Comparison of ENCODE assay signal across 19 cellular contexts in the genomic region with DNA sequence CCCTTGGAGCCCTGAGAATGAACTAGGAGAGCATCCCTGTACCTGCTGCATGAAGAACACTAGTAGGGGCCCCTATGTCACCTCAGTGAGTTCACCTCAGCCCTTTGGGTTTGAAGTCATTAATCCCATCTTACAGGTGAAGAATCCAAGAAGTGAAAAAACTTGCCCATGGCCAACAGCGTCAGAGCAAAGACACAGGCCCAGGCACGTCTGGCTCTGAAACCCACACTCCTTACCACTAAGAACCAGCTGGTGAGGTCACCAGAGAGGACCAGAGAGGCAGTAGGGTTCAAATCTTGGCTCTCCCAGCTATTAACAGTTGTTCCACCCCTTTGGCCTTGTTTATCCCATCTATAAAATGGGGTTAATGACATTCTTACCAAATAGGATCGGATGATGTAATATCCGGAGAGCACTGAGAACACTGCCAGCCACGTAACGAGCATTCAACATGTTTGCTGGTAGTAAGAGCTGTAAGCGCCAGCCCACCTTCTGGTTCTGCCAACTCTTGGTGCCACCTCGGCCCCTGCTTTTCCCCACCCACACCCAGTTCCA. TPM values are rescaled to one million over a fixed set of nuclear protein-coding genes. Genes with fewer than 3 reads are reported as not detected.
DNase-seq lines count a peak whose midpoint lies in the region; ATAC-seq, FAIRE-seq and TF ChIP-seq lines count a peak whose summit lies in the region.
"Had no signal": no experiment of that assay in that cellular context is flagged by ENCODE, and none has a peak within 500 bp of the region (broad histone marks: within the 10 kb centered on the region; RNA-seq: fewer than 3 reads in every experiment).

No MANE protein-coding gene starts in this region.

- peak overlapping the region; percentile 26 for H3K27ac Mint-ChIP-seq in activated CD4-positive, alpha-beta T cell treated with anti-CD3 and anti-CD28 coated beads, Interleukin-2, amount 10 ng/mL, durations not matched to agents 7 days and 5 days
- H3K27ac Mint-ChIP-seq: CD4-positive, alpha-beta T cell had no signal

- H4K5ac ChIP-seq in H1 (ENCODE audit: insufficient read length, low read depth, low read length) = no peak overlapping the region

- no peak overlapping the region for H4K8ac ChIP-seq in H1 (ENCODE audit: extremely low read depth, insufficient read depth, low read length)

- in situ Hi-C loops in HepG2 (cut with HindIII; ENCODE audit: extremely low pct_ligation_motif_present, low pct_unique_long_range_greater_than_20kb) = loop anchor here (5.0 to 10.0 kb wide), 3 partner anchors 63 to 1470 kb away; no protein-coding TSS in a partner anchor

- peaks cover 0 to 4% (median 1%) of the 10 kb centered on the region in 4 experiments; a peak in 5 of 7 replicates for H3K4me1 ChIP-seq in H1 (replicated peaks in 1 of 4; ENCODE audit: control insufficient read depth in 3 of 4, insufficient read depth in 4 of 4, low read length in 3 of 4)
- H3K4me1 ChIP-seq in HepG2 (ENCODE audit: insufficient read depth, low read length) = peaks cover 11% of the 10 kb centered on the region
- H3K4me1 ChIP-seq in hepatocyte (ENCODE audit: insufficient read depth) = peaks cover 3% of the 10 kb centered on the region
- H3K4me1 ChIP-seq: Caco-2 had no signal

- CTCF ChIA-PET in activated CD4-positive, alpha-beta T cell treated with anti-CD3 and anti-CD28 coated beads, Interleukin-2, amount 10 ng/mL, durations not matched to agents 7 days and 5 days (lab: Charles Lee) = no interaction called here
- CTCF ChIA-PET in H1 (lab: Charles Lee; ENCODE audit: partially characterized antibody) (interaction anchor here (0.9 to 55.1 kb wide), 9 partner anchors 22 to 866 kb away, joined by 3 to 1640 read pairs (median 4); a partner anchor contains a TSS), HepG2 (lab: Yijun Ruan, JAX; ENCODE audit: low intra/inter-chr PET ratio, low total read pairs) (no interaction called here)

- H3K56ac ChIP-seq in H1 (replicated peaks; ENCODE audit: insufficient read length, low read depth, low read length) = no peak overlapping the region

- no peak overlapping the region for H3K4me3 ChIP-seq in H1 (ENCODE audit: extremely low read depth in 1 of 4, insufficient read depth in 2 of 4, low read depth in 3 of 4, low read length in 4 of 4)
- no peak overlapping the region for H3K4me3 ChIP-seq in HepG2 (replicated peaks in 1 of 3; ENCODE audit: insufficient read depth in 1 of 3, low read depth in 2 of 3, low read length in 3 of 3)
- H3K4me3 ChIP-seq in hepatocyte = no peak overlapping the region
- H3K4me3 ChIP-seq: A549, HAP-1 had no signal

- no peaks in the 10 kb centered on the region for H3K9me2 ChIP-seq in hepatocyte (replicated peaks; ENCODE audit: insufficient read depth)

- H2BK12ac ChIP-seq in H1 (ENCODE audit: low read depth, low read length) = no peak overlapping the region

- H3K36me3 ChIP-seq in H1 (ENCODE audit: control insufficient read depth in 2 of 4, insufficient read depth in 4 of 4, low read length in 3 of 4) (no peaks in the 10 kb centered on the region), HepG2 (replicated peaks in 1 of 2; ENCODE audit: control insufficient read depth in 1 of 2, insufficient read depth in 2 of 2, low read length in 2 of 2) (no peaks in the 10 kb centered on the region), hepatocyte (replicated peaks; ENCODE audit: insufficient read depth, low read depth) (no peaks in the 10 kb centered on the region)
- H3K36me3 ChIP-seq: HAP-1 had no signal

- no peak overlapping the region for H3K18ac ChIP-seq in H1 (ENCODE audit: extremely low read depth, low read length)

- TF ChIP-seq CTCF in H1 (IDR thresholded peaks at IDR 0.05; ENCODE audit: control extremely low read depth in 1 of 3, insufficient read depth in 1 of 3, low read depth in 1 of 3, low read length in 3 of 3) (no peak), HepG2 (CRISPR knock-in tag; IDR thresholded peaks at IDR 0.05) (no peak), hepatocyte (IDR thresholded peaks at IDR 0.05; ENCODE audit: poor library complexity) (no peak)

- H3K4me1 Mint-ChIP-seq in activated CD4-positive, alpha-beta T cell treated with anti-CD3 and anti-CD28 coated beads, Interleukin-2, amount 10 ng/mL, durations not matched to agents 7 days and 5 days = peaks cover 17% of the 10 kb centered on the region

- H2AK5ac ChIP-seq in H1 (ENCODE audit: low read depth, low read length) = no peak overlapping the region

- no peaks in the 10 kb centered on the region for H3K79me1 ChIP-seq in H1 (ENCODE audit: low read depth, low read length)

- H3K4ac ChIP-seq in H1 (replicated peaks; ENCODE audit: insufficient read length, low read depth, low read length) = no peak overlapping the region

- H2AFZ ChIP-seq in H1 (ENCODE audit: low read length) = no peak overlapping the region
- H2AFZ ChIP-seq in HepG2 (ENCODE audit: low read length) = no peak overlapping the region
- H2AFZ ChIP-seq in hepatocyte = no peak overlapping the region

- H2BK15ac ChIP-seq in H1 (ENCODE audit: low read length) = no peak overlapping the region

- peaks cover 10% of the 10 kb centered on the region; the same call in 1 of the 2 replicates for H3K23me2 ChIP-seq in H1 (ENCODE audit: low read depth, low read length)

- no peak for FAIRE-seq in H1 (lab: Jason Lieb, UNC)
- no peak for FAIRE-seq in HepG2 (lab: Jason Lieb, UNC)
- FAIRE-seq: A549, D721Med, HTR-8/SVneo had no signal

- TF ChIP-seq POLR2A in H1 (IDR thresholded peaks at IDR 0.05; ENCODE audit: control extremely low read depth in 1 of 2, low read depth in 2 of 2, low read length in 2 of 2) (no peak), HepG2 (IDR thresholded peaks at IDR 0.05; ENCODE audit: insufficient read depth in 1 of 2, low read depth in 2 of 2, low read length in 2 of 2) (no peak)

- H4K91ac ChIP-seq in H1 (replicated peaks; ENCODE audit: insufficient read length, low read length) = no peak overlapping the region

- H2BK20ac ChIP-seq in H1 (ENCODE audit: low read length) = no peak overlapping the region

- no peak overlapping the region for H3K9ac ChIP-seq in H1 (replicated peaks in 1 of 4; ENCODE audit: extremely low read depth in 1 of 4, low read depth in 3 of 4, low read length in 3 of 4)
- H3K9ac ChIP-seq in HepG2 (ENCODE audit: insufficient read depth, low read depth, low read length) = no peak overlapping the region

- no peaks in the 10 kb centered on the region for H3K36me3 Mint-ChIP-seq in activated CD4-positive, alpha-beta T cell treated with anti-CD3 and anti-CD28 coated beads, Interleukin-2, amount 10 ng/mL, durations not matched to agents 7 days and 5 days (ENCODE audit: low read depth)
- H3K36me3 Mint-ChIP-seq: IgD-negative memory B cell had no signal

- TF ChIP-seq EP300 in H1 (IDR thresholded peaks at IDR 0.05; ENCODE audit: borderline replicate concordance in 1 of 2, low read depth in 2 of 2, low read length in 2 of 2) (no peak), HepG2 (IDR thresholded peaks at IDR 0.05; ENCODE audit: low read depth in 2 of 2, low read length in 2 of 2) (no peak), HepG2 (CRISPR knock-in tag; IDR thresholded peaks at IDR 0.05; ENCODE audit: borderline replicate concordance) (no peak)

- H3K14ac ChIP-seq in H1 (ENCODE audit: insufficient read length) = no peak overlapping the region

- H3K27me3 ChIP-seq in H1 (replicated peaks in 1 of 4; ENCODE audit: control insufficient read depth in 3 of 4, extremely low read depth in 1 of 4, insufficient read depth in 3 of 4, low read length in 3 of 4) = no peaks in the 10 kb centered on the region
- 0 out of 5 replicates have a peak, but pooled peaks cover 0 to 4% of the 10 kb centered on the region in 2 experiments for H3K27me3 ChIP-seq in HepG2 (ENCODE audit: control insufficient read depth in 1 of 2, insufficient read depth in 2 of 2, low read length in 2 of 2)
- no peaks in the 10 kb centered on the region for H3K27me3 ChIP-seq in hepatocyte

- H4K20me1 ChIP-seq in H1 (replicated peaks in 1 of 2; ENCODE audit: control insufficient read depth in 1 of 2, insufficient read depth in 2 of 2, low read length in 2 of 2) = no peaks in the 10 kb centered on the region
- no peaks in the 10 kb centered on the region for H4K20me1 ChIP-seq in HepG2 (ENCODE audit: insufficient read depth, low read length)
- H4K20me1 ChIP-seq in hepatocyte (ENCODE audit: insufficient read depth, poor library complexity, severe bottlenecking) = no peaks in the 10 kb centered on the region

- H3K27me3 Mint-ChIP-seq in activated CD4-positive, alpha-beta T cell treated with anti-CD3 and anti-CD28 coated beads, Interleukin-2, amount 10 ng/mL, durations not matched to agents 7 days and 5 days = no peaks in the 10 kb centered on the region

- BruUV-seq in HepG2 (replicated peaks; lab: Mats Ljungman, UMichigan) = no TSS peak

- TF ChIP-seq RAD21 in H1 (IDR thresholded peaks at IDR 0.05 in 1 of 2, conservative IDR thresholded peaks at IDR 0.05 in 1 of 2; ENCODE audit: low read depth in 2 of 2, low read length in 2 of 2) (no peak), HepG2 (CRISPR knock-in tag; IDR thresholded peaks at IDR 0.05) (no peak)

- WGBS in H1 (ENCODE audit: extremely low coverage in 1 of 2, insufficient coverage in 1 of 2, insufficient read length in 1 of 2, insufficient replicate concordance in 2 of 2, low coverage in 1 of 2, low lambda C conversion rate in 2 of 2, missing lambda C conversion rate in 1 of 2), 2 experiments = 88% methylated on average over 8 of the region's 8 CpGs; no CpG with 5 or more reads in 1 of the 2 experiments
- WGBS in HepG2 (ENCODE audit: low lambda C conversion rate) = 67% methylated on average over 7 of the region's 8 CpGs
- WGBS in hepatocyte (ENCODE audit: low lambda C conversion rate, missing lambda C conversion rate) = 98% methylated on average over 8 of the region's 8 CpGs

- no peak overlapping the region for H3K23ac ChIP-seq in H1 (ENCODE audit: insufficient read length)

- no peak overlapping the region for H3K4me3 Mint-ChIP-seq in activated CD4-positive, alpha-beta T cell treated with anti-CD3 and anti-CD28 coated beads, Interleukin-2, amount 10 ng/mL, durations not matched to agents 7 days and 5 days
- H3K4me3 Mint-ChIP-seq: CD4-positive, alpha-beta T cell had no signal

- peaks cover 9% of the 10 kb centered on the region for H3K9me3 Mint-ChIP-seq in activated CD4-positive, alpha-beta T cell treated with anti-CD3 and anti-CD28 coated beads, Interleukin-2, amount 10 ng/mL, durations not matched to agents 7 days and 5 days

- intact Hi-C loops in HepG2 (cut with micrococcal nuclease; ENCODE audit: unreplicated experiment) = no loop called here

- H3K79me2 ChIP-seq in H1 (ENCODE audit: control insufficient read depth in 1 of 2, insufficient read depth in 2 of 2, low read length in 2 of 2) = no peaks in the 10 kb centered on the region
- no peaks in the 10 kb centered on the region for H3K79me2 ChIP-seq in HepG2 (ENCODE audit: insufficient read depth, low read length)
- peaks cover 1% of the 10 kb centered on the region for H3K79me2 ChIP-seq in hepatocyte

- POLR2A ChIA-PET in activated CD4-positive, alpha-beta T cell treated with anti-CD3 and anti-CD28 coated beads, Interleukin-2, amount 10 ng/mL, durations not matched to agents 7 days and 5 days (lab: Charles Lee) = no interaction called here
- POLR2A ChIA-PET in H1 (lab: Charles Lee; ENCODE audit: partially characterized antibody) = no interaction called here
- POLR2A ChIA-PET in HepG2 (lab: Yijun Ruan, JAX) = no interaction called here

- DNase-seq in activated CD4-positive, alpha-beta T cell treated with anti-CD3 and anti-CD28 coated beads, Interleukin-2, amount 10 ng/mL, durations not matched to agents 7 days and 5 days = no peak
- no peak for DNase-seq in activated CD4-positive, alpha-beta T cell treated with anti-CD3 and anti-CD28 coated beads, Interleukin-2, amount 50 U/mL, for 48 hours
- DNase-seq in H1 (ENCODE audit: low read depth in 1 of 2, low spot score in 2 of 2) = no peak
- DNase-seq in HepG2 (ENCODE audit: low spot score) = no peak
- DNase-seq in mucosa of gallbladder (ENCODE audit: low spot score) = no peak
- DNase-seq in hepatocyte (ENCODE audit: low spot score) = no peak
- DNase-seq: AML-193; Caco-2; CD4-positive, alpha-beta T cell; GF-D8; KG1 had no signal

- H3K4me2 ChIP-seq in H1 (ENCODE audit: insufficient read depth in 1 of 2, low read depth in 2 of 2, low read length in 2 of 2) (no peak overlapping the region), HepG2 (ENCODE audit: low read depth, low read length) (no peak overlapping the region), hepatocyte (no peak overlapping the region)
- H3K4me2 ChIP-seq: A549 had no signal

- H3K27ac ChIP-seq in H1 (ENCODE audit: low read depth, low read length) = no peak overlapping the region
- H3K27ac ChIP-seq in HepG2 (ENCODE audit: extremely low read length, insufficient read depth, low read length) = no peak overlapping the region
- H3K27ac ChIP-seq in hepatocyte = no peak overlapping the region
- H3K27ac ChIP-seq: 22Rv1, A549, C4-2B had no signal

- peaks cover 10 to 11% of the 10 kb centered on the region in 2 experiments for H3K9me3 ChIP-seq in H1 (ENCODE audit: insufficient read depth in 2 of 2, low read depth in 1 of 2, low read length in 1 of 2)
- H3K9me3 ChIP-seq in HepG2 (ENCODE audit: low read length) = peaks cover 11% of the 10 kb centered on the region
- no peaks in the 10 kb centered on the region for H3K9me3 ChIP-seq in hepatocyte (ENCODE audit: low read depth)
- H3K9me3 ChIP-seq: Caco-2 had no signal

- no peak for ATAC-seq in HepG2
- no peak for ATAC-seq in GM18520 (IDR thresholded peaks at IDR 0.05; ENCODE audit: unreplicated experiment)
- ATAC-seq: A549 had no signal

- H2BK5ac ChIP-seq in H1 (ENCODE audit: low read depth, low read length) = no peak overlapping the region

- H2BK120ac ChIP-seq in H1 (replicated peaks; ENCODE audit: low read depth, low read length) = no peak overlapping the region

RNA-seq across cellular contexts. Expression of a gene that starts 8.8 kb away (rescaled TPM):
- total RNA-seq in activated CD4-positive, alpha-beta T cell treated with anti-CD3 and anti-CD28 coated beads, Interleukin-2, amount 10 ng/mL, durations not matched to agents 7 days and 5 days = not detected
- 0.11 and 0.28 TPM in 2 replicates for total RNA-seq in H1 (2021; fragmentation: NEBNext Ultra II Directional; extraction: Animal tissue kit (Norgen Biotek cat#: 25700))
- 0.11 and 0.12 TPM in 2 replicates for polyA plus RNA-seq in H1 (2011; rRNA removed)
- 0.23 TPM for polyA plus RNA-seq in H1 (2011; cell fraction: cytosol; rRNA removed)
- polyA plus RNA-seq in H1 (2011; cell fraction: nucleus; rRNA removed) = 0.19 TPM
- 0.11 to 0.32 TPM (median 0.16 TPM) in 4 replicates for polyA plus RNA-seq in H1 (2012, experiment 1 of 2)
- not detected for polyA plus RNA-seq in H1 (2012, experiment 2 of 2)
- 0.08 TPM for polyA plus RNA-seq in H1 (2013, experiment 1 of 2)
- 0.11 TPM for polyA plus RNA-seq in H1 (2013, experiment 2 of 2)
- polyA minus RNA-seq in H1 (2011; rRNA and poly(A)+ RNA removed) = 0.13 and 0.24 TPM in 2 replicates
- polyA minus RNA-seq in H1 (2011; cell fraction: cytosol; rRNA and poly(A)+ RNA removed) = not detected
- not detected for polyA minus RNA-seq in H1 (2011; cell fraction: nucleus; rRNA and poly(A)+ RNA removed)
- total RNA-seq in HepG2 (2016; rRNA removed; fragmentation: Illumina TruSeq; extraction: Trizol) = 0.04 TPM in 1 of 2 replicates, not detected in the other
- not detected in 2 replicates for total RNA-seq in HepG2 (2016; cell fraction: cytosol; rRNA removed; fragmentation: Illumina TruSeq; extraction: Trizol; ENCODE audit: low read depth)
- not detected in 2 replicates for total RNA-seq in HepG2 (2016; cell fraction: insoluble cytoplasmic fraction; rRNA removed; fragmentation: Illumina TruSeq; extraction: Trizol)
- not detected in 2 replicates for total RNA-seq in HepG2 (2016; cell fraction: membrane; rRNA removed; fragmentation: Illumina TruSeq; extraction: Trizol)
- not detected in 2 replicates for total RNA-seq in HepG2 (2016; cell fraction: nucleus; rRNA removed; fragmentation: Illumina TruSeq; extraction: Trizol)
- polyA plus RNA-seq in HepG2 (2011; rRNA removed) = 0.03 and 0.05 TPM in 2 replicates
- polyA plus RNA-seq in HepG2 (2011; cell fraction: cytosol; rRNA removed) = 0.11 TPM in 1 of 2 replicates, not detected in the other
- polyA plus RNA-seq in HepG2 (2011; cell fraction: nucleus; rRNA removed) = 0.66 and 0.77 TPM in 2 replicates
- polyA plus RNA-seq in HepG2 (2012) = 0.05 TPM in 1 of 2 replicates, not detected in the other
- polyA plus RNA-seq in HepG2 (2016; cell fraction: cytosol; fragmentation: Illumina TruSeq; extraction: Trizol; ENCODE audit: low read depth) = not detected in 2 replicates
- polyA plus RNA-seq in HepG2 (2016; cell fraction: insoluble cytoplasmic fraction; fragmentation: Illumina TruSeq; extraction: Trizol; ENCODE audit: low read depth) = not detected in 2 replicates
- polyA plus RNA-seq in HepG2 (2016; cell fraction: membrane; fragmentation: Illumina TruSeq; extraction: Trizol; ENCODE audit: low read depth) = not detected in 2 replicates
- polyA plus RNA-seq in HepG2 (2016; cell fraction: nucleus; fragmentation: Illumina TruSeq; extraction: Trizol; ENCODE audit: insufficient read depth, low read depth) = 0.26 TPM in 1 of 2 replicates, not detected in the other
- 0.12 TPM in 1 of 2 replicates, not detected in the other for polyA minus RNA-seq in HepG2 (2011; rRNA and poly(A)+ RNA removed; ENCODE audit: low replicate concordance)
- polyA minus RNA-seq in HepG2 (2011; cell fraction: cytosol; rRNA and poly(A)+ RNA removed) = not detected in 2 replicates
- polyA minus RNA-seq in HepG2 (2011; cell fraction: nucleus; rRNA and poly(A)+ RNA removed) = 0.12 and 0.26 TPM in 2 replicates
- 0.12 TPM for total RNA-seq in mucosa of gallbladder
- total RNA-seq in hepatocyte = 0.47 and 2.0 TPM in 2 replicates
- 3.4 and 3.7 TPM in 2 replicates for polyA plus RNA-seq in hepatocyte
- total RNA-seq: Caco-2 had no signal
- polyA plus RNA-seq: IgD-negative memory B cell had no signal

RNA-seq across cellular contexts. Expression of a gene that starts 43.0 kb away (rescaled TPM):
- total RNA-seq in activated CD4-positive, alpha-beta T cell treated with anti-CD3 and anti-CD28 coated beads, Interleukin-2, amount 10 ng/mL, durations not matched to agents 7 days and 5 days = 100 to 1,000 TPM; 481 to 584 TPM
- total RNA-seq in H1 (2021; fragmentation: NEBNext Ultra II Directional; extraction: Animal tissue kit (Norgen Biotek cat#: 25700)) = 0.37 and 0.52 TPM in 2 replicates
- polyA plus RNA-seq in H1 (2011; rRNA removed) (0.77 and 1.4 TPM in 2 replicates), HepG2 (2011; rRNA removed) (0.41 and 0.76 TPM in 2 replicates), hepatocyte (2.6 and 5.4 TPM in 2 replicates)
- 0.83 TPM for polyA plus RNA-seq in H1 (2011; cell fraction: cytosol; rRNA removed)
- 0.46 TPM for polyA plus RNA-seq in H1 (2011; cell fraction: nucleus; rRNA removed)
- polyA plus RNA-seq in H1 (2012, experiment 1 of 2) = 0.39 to 0.60 TPM (median 0.52 TPM) in 3 of 4 replicates, not detected in the other
- 0.18 TPM for polyA plus RNA-seq in H1 (2012, experiment 2 of 2)
- polyA plus RNA-seq in H1 (2013, experiment 1 of 2) = 0.57 TPM
- 0.99 TPM for polyA plus RNA-seq in H1 (2013, experiment 2 of 2)
- 1.0 and 1.1 TPM in 2 replicates for polyA minus RNA-seq in H1 (2011; rRNA and poly(A)+ RNA removed)
- not detected for polyA minus RNA-seq in H1 (2011; cell fraction: cytosol; rRNA and poly(A)+ RNA removed)
- polyA minus RNA-seq in H1 (2011; cell fraction: nucleus; rRNA and poly(A)+ RNA removed) = 0.30 TPM
- total RNA-seq in HepG2 (2016; rRNA removed; fragmentation: Illumina TruSeq; extraction: Trizol) (0.34 and 0.86 TPM in 2 replicates), mucosa of gallbladder (111 TPM), hepatocyte (3.2 and 5.1 TPM in 2 replicates)
- total RNA-seq in HepG2 (2016; cell fraction: cytosol; rRNA removed; fragmentation: Illumina TruSeq; extraction: Trizol; ENCODE audit: low read depth) = 0.18 and 0.30 TPM in 2 replicates
- 0.18 and 0.45 TPM in 2 replicates for total RNA-seq in HepG2 (2016; cell fraction: insoluble cytoplasmic fraction; rRNA removed; fragmentation: Illumina TruSeq; extraction: Trizol)
- 0.48 and 0.56 TPM in 2 replicates for total RNA-seq in HepG2 (2016; cell fraction: membrane; rRNA removed; fragmentation: Illumina TruSeq; extraction: Trizol)
- total RNA-seq in HepG2 (2016; cell fraction: nucleus; rRNA removed; fragmentation: Illumina TruSeq; extraction: Trizol) = 0.34 and 0.53 TPM in 2 replicates
- 0.64 and 0.79 TPM in 2 replicates for polyA plus RNA-seq in HepG2 (2011; cell fraction: cytosol; rRNA removed)
- polyA plus RNA-seq in HepG2 (2011; cell fraction: nucleus; rRNA removed) = 0.59 and 0.61 TPM in 2 replicates
- polyA plus RNA-seq in HepG2 (2012) = 0.19 and 0.38 TPM in 2 replicates
- polyA plus RNA-seq in HepG2 (2016; cell fraction: cytosol; fragmentation: Illumina TruSeq; extraction: Trizol; ENCODE audit: low read depth) = 0.33 and 0.38 TPM in 2 replicates
- polyA plus RNA-seq in HepG2 (2016; cell fraction: insoluble cytoplasmic fraction; fragmentation: Illumina TruSeq; extraction: Trizol; ENCODE audit: low read depth) = 0.57 and 0.76 TPM in 2 replicates
- polyA plus RNA-seq in HepG2 (2016; cell fraction: membrane; fragmentation: Illumina TruSeq; extraction: Trizol; ENCODE audit: low read depth) = 0.54 and 0.79 TPM in 2 replicates
- 1.1 TPM in 2 replicates for polyA plus RNA-seq in HepG2 (2016; cell fraction: nucleus; fragmentation: Illumina TruSeq; extraction: Trizol; ENCODE audit: insufficient read depth, low read depth)
- polyA minus RNA-seq in HepG2 (2011; rRNA and poly(A)+ RNA removed; ENCODE audit: low replicate concordance) = 2.1 and 4.6 TPM in 2 replicates
- 0.59 TPM in 1 of 2 replicates, not detected in the other for polyA minus RNA-seq in HepG2 (2011; cell fraction: cytosol; rRNA and poly(A)+ RNA removed)
- polyA minus RNA-seq in HepG2 (2011; cell fraction: nucleus; rRNA and poly(A)+ RNA removed) = not detected in 2 replicates
- total RNA-seq: Caco-2 had no signal

Comparison
In these comparisons a context has a peak if more than half of its experiments do, and no peak if none do; other contexts are left out.
1. RNA of a gene that starts 43.0 kb away (total RNA-seq): 481 to 584 TPM in activated CD4-positive, alpha-beta T cell treated with anti-CD3 and anti-CD28 coated beads, Interleukin-2, amount 10 ng/mL, durations not matched to agents 7 days and 5 days and 111 TPM in mucosa of gallbladder (single experiment); 3.2 to 5.1 TPM in hepatocyte, 0.18 to 0.86 TPM in HepG2 and 0.37 to 0.52 TPM in H1; every median in the first group is over 10 times any median in the second.